Comparison of ENCODE assay signal across 31 cellular contexts in the genomic region with DNA sequence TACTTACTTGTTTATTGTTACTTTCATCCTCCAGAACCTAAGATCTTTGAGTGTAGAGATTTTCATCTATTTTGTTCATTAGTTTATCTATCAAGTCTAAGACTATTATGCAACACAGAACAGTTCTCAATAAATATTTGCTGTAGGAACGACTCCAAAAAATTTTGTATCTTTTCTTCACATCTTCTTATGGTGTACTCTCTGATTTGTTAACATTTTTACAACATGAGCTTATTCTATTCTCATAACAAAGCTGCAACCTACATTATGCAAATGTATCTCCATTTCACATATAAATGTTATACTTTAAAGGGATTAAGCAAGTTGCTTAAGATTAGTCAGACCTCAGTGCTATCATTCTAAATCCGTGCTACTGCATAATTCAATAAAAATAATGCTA.
"Had no signal": no experiment of that assay in that cellular context is flagged by ENCODE, and none has a peak within 500 bp of the region (broad histone marks: within the 10 kb centered on the region; RNA-seq: fewer than 3 reads in every experiment).

No MANE protein-coding gene starts in this region.

- H3K9me3 ChIP-seq: adrenal gland, ascending aorta, esophagus muscularis mucosa, pancreas, right atrium auricular region, suprapubic skin, tibial nerve had no signal

- DNase-seq: activated CD4-positive, alpha-beta T cell treated with anti-CD3 and anti-CD28 coated beads for 48 hours; activated CD4-positive, alpha-beta T cell treated with anti-CD3 and anti-CD28 coated beads, Interleukin-2, amount 50 U/mL, for 48 hours; activated CD8-positive, alpha-beta memory T cell treated with anti-CD3 and anti-CD28 coated beads for 24 hours; activated effector memory CD4-positive, alpha-beta T cell treated with Interleukin-2 at 50 U/mL for 16 hours; activated naive CD4-positive, alpha-beta T cell treated with anti-CD3 and anti-CD28 coated beads for 36 hours; activated naive CD8-positive, alpha-beta T cell treated with anti-CD3 and anti-CD28 coated beads for 36 hours; adrenal gland; central memory CD4-positive, alpha-beta T cell; effector CD4-positive, alpha-beta T cell; glutamatergic neuron; left cardiac atrium; left ventricle myocardium superior; naive thymus-derived CD4-positive, alpha-beta T cell; nucleus accumbens; pancreas; stimulated activated CD4-positive, alpha-beta T cell treated with anti-CD3 and anti-CD28 coated beads, Interleukin-1b, Interleukin-23, amount 100 ng/mL, for 48 hours; stimulated activated CD4-positive, alpha-beta T cell treated with anti-CD3 and anti-CD28 coated beads, Interleukin-4, amount 100 ng/mL, for 4 hours; stimulated activated CD8-positive, alpha-beta memory T cell treated with anti-CD3 and anti-CD28 coated beads, Interleukin-4, amount 100 ng/mL, for 48 hours; stimulated activated naive CD8-positive, alpha-beta T cell treated with anti-CD3 and anti-CD28 coated beads, Interleukin-15, amount 100 ng/mL, for 72 hours; T-helper 9 cell; WERI-Rb-1 had no signal

- H3K4me2 ChIP-seq: smooth muscle cell had no signal

- H3K27ac Mint-ChIP-seq: activated naive CD4-positive, alpha-beta T cell treated with anti-CD3 and anti-CD28 coated beads for 36 hours; activated naive CD8-positive, alpha-beta T cell treated with anti-CD3 and anti-CD28 coated beads for 36 hours; dendritic cell treated with granulocyte-macrophage colony-stimulating factor and Interleukin-4, amounts not matched to agents 40 ng/mL and 50 ng/mL, for 4 days; mesothelial cell of epicardium; naive thymus-derived CD4-positive, alpha-beta T cell; stimulated activated memory B cell treated with anti-CD40 and anti-IgM and Interleukin-4, amounts not matched to agents 10 μg/mL and 1 μg/mL and 100 μg/mL, for 72 hours; stimulated activated naive CD8-positive, alpha-beta T cell treated with anti-CD3 and anti-CD28 coated beads, Interleukin-15, amount 100 ng/mL, for 72 hours had no signal

- H3K27ac ChIP-seq: adrenal gland, ascending aorta, esophagus muscularis mucosa, pancreas, right atrium auricular region, suprapubic skin, tibial nerve, WERI-Rb-1 had no signal

- H3K4me1 Mint-ChIP-seq: activated naive CD8-positive, alpha-beta T cell treated with anti-CD3 and anti-CD28 coated beads for 36 hours; mesothelial cell of epicardium; naive thymus-derived CD4-positive, alpha-beta T cell; stimulated activated memory B cell treated with anti-CD40 and anti-IgM and Interleukin-4, amounts not matched to agents 10 μg/mL and 1 μg/mL and 100 μg/mL, for 72 hours; stimulated activated naive CD8-positive, alpha-beta T cell treated with anti-CD3 and anti-CD28 coated beads, Interleukin-15, amount 100 ng/mL, for 72 hours had no signal

- H3K27me3 Mint-ChIP-seq: activated naive CD8-positive, alpha-beta T cell treated with anti-CD3 and anti-CD28 coated beads for 36 hours; dendritic cell treated with granulocyte-macrophage colony-stimulating factor and Interleukin-4, amounts not matched to agents 40 ng/mL and 50 ng/mL, for 4 days; naive thymus-derived CD4-positive, alpha-beta T cell; stimulated activated memory B cell treated with anti-CD40 and anti-IgM and Interleukin-4, amounts not matched to agents 10 μg/mL and 1 μg/mL and 100 μg/mL, for 72 hours; stimulated activated naive CD8-positive, alpha-beta T cell treated with anti-CD3 and anti-CD28 coated beads, Interleukin-15, amount 100 ng/mL, for 72 hours had no signal

- H3K27me3 ChIP-seq: adrenal gland, ascending aorta, esophagus muscularis mucosa, pancreas, right atrium auricular region, suprapubic skin, tibial nerve had no signal

- H3K9me3 Mint-ChIP-seq: activated naive CD8-positive, alpha-beta T cell treated with anti-CD3 and anti-CD28 coated beads for 36 hours; dendritic cell treated with granulocyte-macrophage colony-stimulating factor and Interleukin-4, amounts not matched to agents 40 ng/mL and 50 ng/mL, for 4 days; mesothelial cell of epicardium had no signal

- H3K36me3 Mint-ChIP-seq: activated naive CD8-positive, alpha-beta T cell treated with anti-CD3 and anti-CD28 coated beads for 36 hours; mesothelial cell of epicardium; naive thymus-derived CD4-positive, alpha-beta T cell; stimulated activated memory B cell treated with anti-CD40 and anti-IgM and Interleukin-4, amounts not matched to agents 10 μg/mL and 1 μg/mL and 100 μg/mL, for 72 hours had no signal

- ATAC-seq: activated CD4-positive, CD25-positive, alpha-beta regulatory T cell treated with anti-CD3 and anti-CD28 coated beads, Interleukin-2, amount 50 U/mL, for 24 hours; left cardiac atrium; left ventricle myocardium superior; naive thymus-derived CD4-positive, alpha-beta T cell; pancreas; stimulated activated memory B cell treated with anti-CD40 and anti-IgM and Interleukin-4, amounts not matched to agents 10 μg/mL and 1 μg/mL and 100 μg/mL, for 72 hours; stimulated activated naive CD8-positive, alpha-beta T cell treated with anti-CD3 and anti-CD28 coated beads, Interleukin-15, amount 100 ng/mL, for 72 hours had no signal

- H3K4me1 ChIP-seq: adrenal gland, ascending aorta, pancreas, right atrium auricular region, suprapubic skin, tibial nerve had no signal

- H3K36me3 ChIP-seq: adrenal gland, ascending aorta, esophagus muscularis mucosa, pancreas, right atrium auricular region, suprapubic skin, tibial nerve, WERI-Rb-1 had no signal

- H3K4me3 Mint-ChIP-seq: activated naive CD4-positive, alpha-beta T cell treated with anti-CD3 and anti-CD28 coated beads for 36 hours; activated naive CD8-positive, alpha-beta T cell treated with anti-CD3 and anti-CD28 coated beads for 36 hours; dendritic cell treated with granulocyte-macrophage colony-stimulating factor and Interleukin-4, amounts not matched to agents 40 ng/mL and 50 ng/mL, for 4 days; mesothelial cell of epicardium; naive thymus-derived CD4-positive, alpha-beta T cell; stimulated activated memory B cell treated with anti-CD40 and anti-IgM and Interleukin-4, amounts not matched to agents 10 μg/mL and 1 μg/mL and 100 μg/mL, for 72 hours; stimulated activated naive CD8-positive, alpha-beta T cell treated with anti-CD3 and anti-CD28 coated beads, Interleukin-15, amount 100 ng/mL, for 72 hours had no signal

- H3K4me3 ChIP-seq: adrenal gland, ascending aorta, esophagus muscularis mucosa, pancreas, right atrium auricular region, smooth muscle cell, suprapubic skin, tibial nerve had no signal
